Comparison of ENCODE assay signal across 1 cellular context in genomic region chr1:19485362-19486187, GRCh38.
TF ChIP-seq lines count a peak whose summit lies in the region.

TSS of gene CAPZB (minus strand) at chr1:19485539. CDS start at chr1:19485438, 101 bp downstream.

TF ChIP-seq in H1, 55 proteins besides CTCF, POLR2A, EP300 and RAD21:
- TF ChIP-seq GTF2F1 (IDR thresholded peaks at IDR 0.05; ENCODE audit: borderline replicate concordance, low read depth, low read length) (no peak; the same call in 1 of the 2 replicates), FOSL1 (IDR thresholded peaks at IDR 0.05; ENCODE audit: insufficient read depth, low read depth, low read length) (no peak), NANOG (IDR thresholded peaks at IDR 0.05; ENCODE audit: insufficient read depth, low read depth, low read length, poor library complexity, severe bottlenecking) (no peak), HDAC6 (IDR thresholded peaks at IDR 0.05; ENCODE audit: low read depth, low read length) (no peak), KDM5A (IDR thresholded peaks at IDR 0.05; ENCODE audit: low read length) (no peak), SIX5 (IDR thresholded peaks at IDR 0.05; ENCODE audit: low read depth, low read length) (no peak), E2F6 (IDR thresholded peaks at IDR 0.05) (peak; percentile 46; the same call in 1 of the 2 replicates), SP4 (IDR thresholded peaks at IDR 0.05; ENCODE audit: low read length) (peak; percentile 57; the same call in 1 of the 2 replicates), MAX (IDR thresholded peaks at IDR 0.05) (peak; percentile 80), BCL11A (IDR thresholded peaks at IDR 0.05; ENCODE audit: low read depth in 2 of 2, low read length in 2 of 2) (no peak), JUN (IDR thresholded peaks at IDR 0.05; ENCODE audit: low read depth, low read length) (no peak), BACH1 (IDR thresholded peaks at IDR 0.05; ENCODE audit: low read length) (no peak), CHD7 (IDR thresholded peaks at IDR 0.05; ENCODE audit: insufficient replicate concordance, low read length) (no peak), EZH2 (IDR thresholded peaks at IDR 0.05; ENCODE audit: low read depth, low read length, severe bottlenecking) (no peak), PHF8 (conservative IDR thresholded peaks at IDR 0.05; ENCODE audit: low read depth, low read length) (peak; percentile 95), SIN3A (conservative IDR thresholded peaks at IDR 0.05 in 1 of 2, IDR thresholded peaks at IDR 0.05 in 1 of 2; ENCODE audit: low read depth in 1 of 2, low read length in 2 of 2) (0 out of 4 replicates have a peak, but pooled peaks of 1 of the 2 experiments have one; percentile 52), ATF3 (IDR thresholded peaks at IDR 0.05; ENCODE audit: insufficient read depth, low read depth, low read length) (no peak), RNF2 (IDR thresholded peaks at IDR 0.05; ENCODE audit: borderline replicate concordance, low read depth, low read length, missing control alignments, poor library complexity, severe bottlenecking) (no peak), SRF (IDR thresholded peaks at IDR 0.05; ENCODE audit: low read depth, low read length) (peak; percentile 84), USF2 (IDR thresholded peaks at IDR 0.05; ENCODE audit: low read length) (no peak), TAF7 (optimal IDR thresholded peaks at IDR 0.05; ENCODE audit: borderline replicate concordance, low read depth, low read length) (peak; percentile 67), TAF1 (IDR thresholded peaks at IDR 0.05; ENCODE audit: low read depth, low read length) (peak; percentile 68), KDM4A (IDR thresholded peaks at IDR 0.05; ENCODE audit: low read depth, low read length, severe bottlenecking) (peak; percentile 49), SIRT6 (IDR thresholded peaks at IDR 0.05; ENCODE audit: low read length) (no peak), ATF2 (IDR thresholded peaks at IDR 0.05; ENCODE audit: low read length) (no peak), ASH2L (IDR thresholded peaks at IDR 0.05; ENCODE audit: low read length) (peak; percentile 67), MAFK (IDR thresholded peaks at IDR 0.05; ENCODE audit: low read depth, low read length) (no peak), CREB1 (IDR thresholded peaks at IDR 0.05) (no peak), YY1 (IDR thresholded peaks at IDR 0.05; ENCODE audit: low read depth, low read length) (no peak), CHD2 (IDR thresholded peaks at IDR 0.05; ENCODE audit: low read length) (no peak), RXRA (IDR thresholded peaks at IDR 0.05; ENCODE audit: insufficient read depth, low read depth, low read length) (no peak), HDAC2 (IDR thresholded peaks at IDR 0.05; ENCODE audit: borderline replicate concordance in 1 of 2, low read depth in 2 of 2, low read length in 2 of 2) (0 out of 4 replicates have a peak, but pooled peaks of 1 of the 2 experiments have one; percentile 22), POU5F1 (IDR thresholded peaks at IDR 0.05; ENCODE audit: low read depth, low read length) (no peak), GABPA (IDR thresholded peaks at IDR 0.05; ENCODE audit: borderline replicate concordance, insufficient read depth, low read length) (0 out of 2 replicates have a peak, but pooled peaks have one; percentile 28), TBP (IDR thresholded peaks at IDR 0.05; ENCODE audit: low read depth, low read length) (peak; percentile 49; the same call in 1 of the 2 replicates), EGR1 (IDR thresholded peaks at IDR 0.05; ENCODE audit: borderline replicate concordance, low read depth, low read length) (0 out of 2 replicates have a peak, but pooled peaks have one; percentile 1), CHD1 (IDR thresholded peaks at IDR 0.05; ENCODE audit: low read depth, low read length) (no peak), SP1 (IDR thresholded peaks at IDR 0.05; ENCODE audit: low read depth, low read length) (no peak), POLR2AphosphoS5 (IDR thresholded peaks at IDR 0.05; ENCODE audit: low read depth, low read length) (peak; percentile 53), TCF12 (IDR thresholded peaks at IDR 0.05; ENCODE audit: low read depth, low read length) (no peak), RBBP5 (IDR thresholded peaks at IDR 0.05; ENCODE audit: borderline replicate concordance, low read depth, low read length) (no peak; the same call in 1 of the 2 replicates), SAP30 (IDR thresholded peaks at IDR 0.05; ENCODE audit: insufficient read depth, insufficient replicate concordance, low read length) (no peak), RFX5 (IDR thresholded peaks at IDR 0.05; ENCODE audit: borderline replicate concordance, low read depth, low read length) (no peak), JUND (IDR thresholded peaks at IDR 0.05; ENCODE audit: low read length) (no peak), CBX5 (IDR thresholded peaks at IDR 0.05; ENCODE audit: low read depth, low read length) (no peak)
